Comparison of ENCODE assay signal across 19 cellular contexts in the genomic region with DNA sequence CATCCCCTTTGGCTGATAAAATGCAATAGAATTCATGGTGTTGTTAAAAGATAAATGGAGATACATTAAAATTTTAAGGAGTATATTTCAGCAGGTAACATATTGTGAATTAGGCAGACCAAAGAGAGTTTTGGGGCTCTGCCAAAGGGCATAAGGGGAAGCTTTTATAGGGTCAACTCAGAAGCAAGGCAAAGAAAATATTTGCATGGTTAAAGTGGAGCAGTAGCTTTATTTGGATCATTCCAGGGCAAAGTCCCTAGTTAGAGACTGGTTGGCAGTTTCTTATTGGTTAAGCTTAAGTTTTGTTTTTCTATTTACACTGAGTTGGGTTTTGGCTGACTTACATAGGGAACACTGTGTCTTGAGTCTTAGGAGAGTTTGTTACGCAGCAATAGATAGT.
DNase-seq lines count a peak whose midpoint lies in the region; ATAC-seq, FAIRE-seq and TF ChIP-seq lines count a peak whose summit lies in the region.
"Had no signal": no experiment of that assay in that cellular context is flagged by ENCODE, and none has a peak within 500 bp of the region (broad histone marks: within the 10 kb centered on the region; RNA-seq: fewer than 3 reads in every experiment).

No MANE protein-coding gene starts in this region.

- TF ChIP-seq RAD21 in liver (IDR thresholded peaks at IDR 0.05) (peak in 1 of 2 donors; percentile 19), HepG2 (CRISPR knock-in tag; IDR thresholded peaks at IDR 0.05) (no peak)

- ATAC-seq in HepG2 (no peak), right lobe of liver (peak; percentile 83 to 93 (median 88))

- no TSS peak for BruUV-seq in HepG2 (replicated peaks; lab: Mats Ljungman, UMichigan)

- POLR2A ChIA-PET in HepG2 (lab: Yijun Ruan, JAX), result no interaction called here

- DNase-seq in HepG2 (ENCODE audit: low spot score) (no peak), astrocyte of the hippocampus (ENCODE audit: low read depth, low spot score) (peak; percentile 32), right lobe of liver (peak in 1 of 3 donors; percentile 62), NK-92 (lab: John Stamatoyannopoulos, UW; ENCODE audit: unreplicated experiment) (no peak), sigmoid colon (no peak)
- DNase-seq in central memory CD4-positive, alpha-beta T cell, result no peak
- DNase-seq in stimulated activated naive CD4-positive, alpha-beta T cell (lab: John Stamatoyannopoulos, UW), result no peak
- DNase-seq: ACHN; Caco-2; CD4-positive, alpha-beta T cell; IMR-90 had no signal

- TF ChIP-seq POLR2A in HepG2 (IDR thresholded peaks at IDR 0.05; ENCODE audit: insufficient read depth in 1 of 2, low read depth in 2 of 2, low read length in 2 of 2) (no peak), right lobe of liver (IDR thresholded peaks at IDR 0.05) (no peak), sigmoid colon (IDR thresholded peaks at IDR 0.05) (no peak)

- no peak overlapping the region for H2AFZ ChIP-seq in HepG2 (ENCODE audit: low read length)

- peaks cover 0 to 4% (median 2%) of the 10 kb centered on the region in 4 donors for H3K4me1 ChIP-seq in liver (ENCODE audit: control insufficient read depth in 4 of 4, insufficient read depth in 4 of 4, low read length in 3 of 4)
- H3K4me1 ChIP-seq in HepG2 (ENCODE audit: insufficient read depth, low read length), result no peaks in the 10 kb centered on the region
- peaks cover 0 to 19% (median 3%) of the 10 kb centered on the region in 4 donors for H3K4me1 ChIP-seq in right lobe of liver
- no peaks in the 10 kb centered on the region for H3K4me1 ChIP-seq in sigmoid colon
- H3K4me1 ChIP-seq: Caco-2, HAP-1 had no signal

- intact Hi-C loops in HepG2 (cut with micrococcal nuclease; ENCODE audit: unreplicated experiment) (no loop called here), right lobe of liver (cut with DNase I) (no loop called here), sigmoid colon (cut with DNase I) (no loop called here)

- no peaks in the 10 kb centered on the region for H3K79me2 ChIP-seq in HepG2 (ENCODE audit: insufficient read depth, low read length)

- H4K20me1 ChIP-seq in HepG2 (ENCODE audit: insufficient read depth, low read length), result no peaks in the 10 kb centered on the region

- CTCF ChIA-PET in HepG2 (lab: Yijun Ruan, JAX; ENCODE audit: low intra/inter-chr PET ratio, low total read pairs), result no interaction called here

- no peak overlapping the region for H3K9ac ChIP-seq in liver (ENCODE audit: low read depth in 1 of 2, low read length in 2 of 2)
- H3K9ac ChIP-seq in HepG2 (ENCODE audit: insufficient read depth, low read depth, low read length), result no peak overlapping the region

- no peak overlapping the region for H3K4me2 ChIP-seq in HepG2 (ENCODE audit: low read depth, low read length)

- TF ChIP-seq CTCF in liver (IDR thresholded peaks at IDR 0.05; ENCODE audit: low read depth, low read length, missing input control) (no peak), HepG2 (CRISPR knock-in tag; IDR thresholded peaks at IDR 0.05) (no peak), right lobe of liver (IDR thresholded peaks at IDR 0.05) (no peak), sigmoid colon (IDR thresholded peaks at IDR 0.05) (no peak)

- no peak overlapping the region for H3K27ac ChIP-seq in liver (ENCODE audit: low read depth in 1 of 2, low read length in 2 of 2)
- H3K27ac ChIP-seq in HepG2 (ENCODE audit: extremely low read length, insufficient read depth, low read length), result no peak overlapping the region
- H3K27ac ChIP-seq in right lobe of liver, result peak overlapping the region in 1 of 3 donors; percentile 35
- H3K27ac ChIP-seq in sigmoid colon, result no peak overlapping the region
- H3K27ac ChIP-seq: C4-2B had no signal

- WGBS in liver, result 38% methylated on average over 1 of the region's 1 CpG
- WGBS in HepG2 (ENCODE audit: low lambda C conversion rate), result 16% methylated on average over 1 of the region's 1 CpG
- WGBS in right lobe of liver (ENCODE audit: insufficient coverage, low coverage, low lambda C conversion rate, missing lambda C conversion rate), result 24% methylated on average over 1 of the region's 1 CpG
- WGBS in sigmoid colon, 2 donors, result 18 to 76% methylated on average over 1 of the region's 1 CpG

- in situ Hi-C loops in HepG2 (cut with HindIII; ENCODE audit: extremely low pct_ligation_motif_present, low pct_unique_long_range_greater_than_20kb), result no loop called here

- H3K4me3 ChIP-seq in liver (ENCODE audit: low read depth in 1 of 3, low read length in 3 of 3) (peak overlapping the region in 1 of 3 donors; percentile 43), HepG2 (replicated peaks in 1 of 3; ENCODE audit: insufficient read depth in 1 of 3, low read depth in 2 of 3, low read length in 3 of 3) (no peak overlapping the region), right lobe of liver (no peak overlapping the region), sigmoid colon (no peak overlapping the region)
- H3K4me3 ChIP-seq: HAP-1 had no signal

- no peaks in the 10 kb centered on the region for H3K27me3 ChIP-seq in liver (ENCODE audit: control insufficient read depth in 4 of 4, insufficient read depth in 4 of 4, low read length in 3 of 4)
- no peaks in the 10 kb centered on the region for H3K27me3 ChIP-seq in HepG2 (ENCODE audit: control insufficient read depth in 1 of 2, insufficient read depth in 2 of 2, low read length in 2 of 2)
- H3K27me3 ChIP-seq in right lobe of liver, result no peaks in the 10 kb centered on the region
- no peaks in the 10 kb centered on the region for H3K27me3 ChIP-seq in sigmoid colon

- H3K36me3 ChIP-seq in liver (ENCODE audit: control insufficient read depth in 4 of 4, insufficient read depth in 3 of 4, low read depth in 1 of 4, low read length in 3 of 4) (no peaks in the 10 kb centered on the region), HepG2 (replicated peaks in 1 of 2; ENCODE audit: control insufficient read depth in 1 of 2, insufficient read depth in 2 of 2, low read length in 2 of 2) (no peaks in the 10 kb centered on the region), right lobe of liver (no peaks in the 10 kb centered on the region), sigmoid colon (no peaks in the 10 kb centered on the region)
- H3K36me3 ChIP-seq: HAP-1 had no signal

- no peak for FAIRE-seq in HepG2 (lab: Jason Lieb, UNC)
- FAIRE-seq: A204.1, D721Med, G401.6, GM12891, GM19239 had no signal

- TF ChIP-seq EP300 in HepG2 (IDR thresholded peaks at IDR 0.05; ENCODE audit: low read depth in 2 of 2, low read length in 2 of 2), result no peak
- no peak for TF ChIP-seq EP300 in HepG2 (CRISPR knock-in tag; IDR thresholded peaks at IDR 0.05; ENCODE audit: borderline replicate concordance)
- TF ChIP-seq EP300 in sigmoid colon (IDR thresholded peaks at IDR 0.05), result no peak

- H3K9me3 ChIP-seq in liver (ENCODE audit: control insufficient read depth in 4 of 4, low read length in 3 of 4) (peaks cover 0 to 1% (median 0%) of the 10 kb centered on the region in 4 donors), HepG2 (ENCODE audit: low read length) (no peaks in the 10 kb centered on the region), right lobe of liver (no peaks in the 10 kb centered on the region), sigmoid colon (no peaks in the 10 kb centered on the region)
- H3K9me3 ChIP-seq: Caco-2, HAP-1 had no signal

TF ChIP-seq in liver, 16 proteins besides CTCF, POLR2A, EP300 and RAD21 (continues in another document):
- TF ChIP-seq RXRA (IDR thresholded peaks at IDR 0.05) (peak; percentile 80 to 83), TAF1 (conservative IDR thresholded peaks at IDR 0.05) (no peak), JUND (IDR thresholded peaks at IDR 0.05) (peak; percentile 56 to 75), HNF4A (conservative IDR thresholded peaks at IDR 0.05) (peak; percentile 86 to 94), HNF4G (IDR thresholded peaks at IDR 0.05) (peak; percentile 80), YY1 (IDR thresholded peaks at IDR 0.05) (peak; percentile 14), NR2F2 (IDR thresholded peaks at IDR 0.05) (peak; percentile 47)
- TF ChIP-seq, protein P1, sequence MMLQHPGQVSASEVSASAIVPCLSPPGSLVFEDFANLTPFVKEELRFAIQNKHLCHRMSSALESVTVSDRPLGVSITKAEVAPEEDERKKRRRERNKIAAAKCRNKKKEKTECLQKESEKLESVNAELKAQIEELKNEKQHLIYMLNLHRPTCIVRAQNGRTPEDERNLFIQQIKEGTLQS (IDR thresholded peaks at IDR 0.05), result no peak
- TF ChIP-seq, protein P2, sequence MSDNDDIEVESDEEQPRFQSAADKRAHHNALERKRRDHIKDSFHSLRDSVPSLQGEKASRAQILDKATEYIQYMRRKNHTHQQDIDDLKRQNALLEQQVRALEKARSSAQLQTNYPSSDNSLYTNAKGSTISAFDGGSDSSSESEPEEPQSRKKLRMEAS (IDR thresholded peaks at IDR 0.05), result peak; percentile 21

TF ChIP-seq in HepG2, 621 proteins besides CTCF, POLR2A, EP300 and RAD21 (continues in another document):
- TF ChIP-seq RAD51 (IDR thresholded peaks at IDR 0.05; ENCODE audit: borderline replicate concordance) (no peak), MZF1 (CRISPR knock-in tag; IDR thresholded peaks at IDR 0.05; ENCODE audit: borderline replicate concordance) (no peak), ZNF292 (CRISPR knock-in tag; IDR thresholded peaks at IDR 0.05; ENCODE audit: borderline replicate concordance, low read depth) (no peak), SYNCRIP (IDR thresholded peaks at IDR 0.05; ENCODE audit: insufficient read depth, low read depth, low read length) (no peak), BCL6 (CRISPR knock-in tag; IDR thresholded peaks at IDR 0.05) (no peak), NPAS2 (CRISPR knock-in tag; IDR thresholded peaks at IDR 0.05; ENCODE audit: borderline replicate concordance) (no peak), TAF15 (IDR thresholded peaks at IDR 0.05; ENCODE audit: low read depth, low read length, poor library complexity, severe bottlenecking) (no peak), MEIS1 (CRISPR knock-in tag; IDR thresholded peaks at IDR 0.05; ENCODE audit: borderline replicate concordance) (no peak)
